In the genomic region with DNA sequence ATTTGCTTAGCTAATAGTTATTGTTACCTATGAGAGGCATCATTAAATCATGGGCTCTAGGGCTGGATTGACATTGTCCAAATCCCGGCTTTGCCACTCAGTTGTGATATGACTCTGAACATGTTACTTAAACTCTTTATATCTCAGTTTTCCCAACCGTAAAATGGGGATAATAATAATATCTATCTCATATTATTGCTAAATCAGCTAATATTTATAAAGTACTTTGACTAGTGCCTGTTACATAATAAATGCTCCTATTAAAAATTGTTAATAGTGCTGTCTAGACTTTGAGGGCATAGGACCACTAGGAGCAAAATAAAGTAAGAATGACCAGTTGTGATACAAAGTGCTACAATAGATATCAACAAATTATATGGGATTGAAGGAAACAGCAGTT, we compare ENCODE assay signal across 35 cellular contexts.
"Had no signal": no experiment of that assay in that cellular context is flagged by ENCODE, and none has a peak within 500 bp of the region (broad histone marks: within the 10 kb centered on the region; RNA-seq: fewer than 3 reads in every experiment).

No MANE protein-coding gene starts in this region.

- DNase-seq: MG63, MM.1S, MV-4-11, NCI-H1048, NCI-H1092, NCI-H1092 treated with DMSO at 0.1 percent for 48 hours, NCI-H1105, NCI-H1105 treated with DMSO at 0.1 percent for 48 hours, NCI-H1417, NCI-H1417 treated with DMSO at 0.1 percent for 48 hours, NCI-H1436, NCI-H1436 treated with DMSO at 0.1 percent for 48 hours, NCI-H146, NCI-H1694, NCI-H1694 treated with DMSO at 0.1 percent for 48 hours, NCI-H187, NCI-H187 treated with DMSO at 0.1 percent for 48 hours, NCI-H1930, NCI-H2029, NCI-H2029 treated with DMSO at 0.1 percent for 48 hours, NCI-H2081, NCI-H2081 treated with DMSO at 0.1 percent for 48 hours, NCI-H2107, NCI-H2171, NCI-H2171 treated with DMSO at 0.1 percent for 48 hours, NCI-H2227 treated with DMSO at 0.1 percent for 48 hours, NCI-H226, NCI-H345, NCI-H446, NCI-H446 treated with DMSO at 0.1 percent for 48 hours, NCI-H510A, NCI-H510A treated with DMSO at 0.1 percent for 48 hours, NCI-H524, NCI-H524 treated with DMSO at 0.1 percent for 48 hours, NCI-H526 had no signal

- H3K9me3 ChIP-seq: MG63 had no signal

- H3K4me3 ChIP-seq: MG63 had no signal

- H3K27me3 ChIP-seq: MG63 had no signal

- H3K36me3 ChIP-seq: MG63 had no signal
